In the genomic region with DNA sequence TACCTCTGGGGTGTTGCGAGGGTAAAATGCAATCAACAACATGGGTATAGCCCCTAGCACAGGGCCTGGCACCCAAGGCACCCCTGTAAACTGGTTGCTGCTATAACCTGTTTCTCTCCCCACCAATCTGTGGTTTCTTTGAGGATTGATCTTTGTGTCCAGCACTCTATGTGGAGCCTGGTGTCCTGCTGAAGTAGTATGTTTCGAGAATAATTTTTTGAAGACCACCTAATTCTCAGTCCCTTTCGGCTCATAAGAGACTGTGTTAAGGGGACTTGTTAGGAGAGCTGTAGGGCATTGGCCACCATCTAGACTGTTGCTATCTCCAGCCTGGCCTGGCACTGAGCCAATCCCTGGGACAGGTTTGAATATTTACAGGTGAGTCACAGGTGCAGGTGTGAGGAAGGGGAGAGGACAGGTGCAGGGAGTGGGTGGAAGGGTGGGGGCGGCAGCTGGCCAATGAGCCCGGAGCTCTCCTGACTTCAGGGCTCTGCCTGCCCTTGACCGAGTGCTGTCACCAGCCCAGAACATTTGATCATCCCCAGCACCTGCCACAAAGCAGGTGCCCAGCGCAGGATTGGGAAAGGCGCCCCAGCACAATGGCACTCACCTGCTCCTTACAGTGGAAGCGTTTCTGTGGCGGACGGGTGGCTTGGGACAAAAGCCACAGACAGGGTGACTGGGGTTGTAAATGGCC, we compare ENCODE assay signal across 9 cellular contexts. TPM values are rescaled to one million over a fixed set of nuclear protein-coding genes. Genes with fewer than 3 reads are reported as not detected.
DNase-seq lines count a peak whose midpoint lies in the region; ATAC-seq and TF ChIP-seq lines count a peak whose summit lies in the region.
"Had no signal": no experiment of that assay in that cellular context is flagged by ENCODE, and none has a peak within 500 bp of the region (broad histone marks: within the 10 kb centered on the region; RNA-seq: fewer than 3 reads in every experiment).

No MANE protein-coding gene starts in this region.

- H3K27me3 Mint-ChIP-seq in glutamatergic neuron (ENCODE audit: unreplicated experiment), result peaks cover 20% of the 10 kb centered on the region
- H3K27me3 Mint-ChIP-seq: activated B cell treated with CpG ODN at 0.5 μM for 24 hours had no signal

- no peak overlapping the region for H3K4me3 Mint-ChIP-seq in glutamatergic neuron (ENCODE audit: unreplicated experiment)
- H3K4me3 Mint-ChIP-seq: activated B cell treated with CpG ODN at 0.5 μM for 24 hours had no signal

- no peak for TF ChIP-seq CTCF in glutamatergic neuron (IDR thresholded peaks at IDR 0.05; ENCODE audit: partially characterized antibody, unreplicated experiment)

- no peaks in the 10 kb centered on the region for H3K36me3 Mint-ChIP-seq in glutamatergic neuron (ENCODE audit: unreplicated experiment)

- H3K9me3 Mint-ChIP-seq in glutamatergic neuron (ENCODE audit: unreplicated experiment), result peaks cover 30% of the 10 kb centered on the region
- H3K9me3 Mint-ChIP-seq: activated B cell treated with CpG ODN at 0.5 μM for 24 hours had no signal

- H3K4me1 Mint-ChIP-seq in glutamatergic neuron (ENCODE audit: low read depth, unreplicated experiment), result peaks cover 46% of the 10 kb centered on the region

- DNase-seq in NCI-H1092 treated with DMSO at 0.1 percent for 48 hours (lab: John Stamatoyannopoulos, UW), result peak; percentile 55
- peak; percentile 99 for DNase-seq in NCI-H748 (lab: John Stamatoyannopoulos, UW; ENCODE audit: unreplicated experiment)
- no peak for DNase-seq in glutamatergic neuron
- DNase-seq in retina, result peak; percentile 6
- no peak for DNase-seq in superior temporal gyrus (ENCODE audit: extremely low spot score)
- DNase-seq in activated CD8-positive, alpha-beta memory T cell treated with anti-CD3 and anti-CD28 coated beads, Interleukin-2, amount 50 U/mL, for 48 hours, result no peak
- DNase-seq: activated B cell treated with CpG ODN at 0.5 μM for 24 hours had no signal

- ATAC-seq in GM18907 (IDR thresholded peaks at IDR 0.05; ENCODE audit: unreplicated experiment), result no peak

- peak overlapping the region; percentile 31 for H3K27ac Mint-ChIP-seq in glutamatergic neuron (ENCODE audit: unreplicated experiment)

RNA-seq across cellular contexts. Expression of a gene that starts 8.1 kb away (rescaled TPM):
- total RNA-seq in glutamatergic neuron (ENCODE audit: unreplicated experiment), result not detected
- total RNA-seq: bronchial epithelial cell had no signal

RNA-seq across cellular contexts. Expression of a gene that starts 12.7 kb away (rescaled TPM):
- 1.0 TPM for total RNA-seq in glutamatergic neuron (ENCODE audit: unreplicated experiment)

RNA-seq across cellular contexts. Expression of a gene that starts 20.2 kb away (rescaled TPM):
- total RNA-seq in glutamatergic neuron (ENCODE audit: unreplicated experiment), result 146 TPM

RNA-seq across cellular contexts. Expression of a gene that starts 32.1 kb away (rescaled TPM):
- total RNA-seq in glutamatergic neuron (ENCODE audit: unreplicated experiment), result 66.0 TPM

Comparison
In these comparisons a context has a peak if more than half of its experiments do, and no peak if none do; other contexts are left out.
1. DNase-seq: peak in NCI-H1092 treated with DMSO at 0.1 percent for 48 hours (single experiment), NCI-H748 (single experiment) and retina (single experiment); none in glutamatergic neuron (single experiment), superior temporal gyrus (single experiment) and activated CD8-positive, alpha-beta memory T cell treated with anti-CD3 and anti-CD28 coated beads, Interleukin-2, amount 50 U/mL, for 48 hours (single experiment).